In genomic region chr15:70098170-70098460, GRCh38 we compare ENCODE assay signal across 8 cellular contexts. TPM values are rescaled to one million over a fixed set of nuclear protein-coding genes. Genes with fewer than 3 reads are reported as not detected.
DNase-seq lines count a peak whose midpoint lies in the region; ATAC-seq, FAIRE-seq and TF ChIP-seq lines count a peak whose summit lies in the region.

No MANE protein-coding gene starts in this region.

- peaks cover 40% of the 10 kb centered on the region for H3K27me3 Mint-ChIP-seq in GM23338 (ENCODE audit: insufficient read depth, low read depth, poor library complexity)

- H3K9me3 ChIP-seq in SK-N-MC (ENCODE audit: low read depth, low read length) (no peaks in the 10 kb centered on the region), esophagus (ENCODE audit: control insufficient read depth in 2 of 2, insufficient read depth in 1 of 2, low read depth in 1 of 2, low read length in 1 of 2) (no peaks in the 10 kb centered on the region)

- ATAC-seq in GM23338 (no peak), GM21576 (IDR thresholded peaks at IDR 0.05; ENCODE audit: unreplicated experiment) (no peak)

- no peak for FAIRE-seq in HTR-8/SVneo (lab: Jason Lieb, UNC)

- no peak for DNase-seq in GM23338 (ENCODE audit: low spot score)
- no peak for DNase-seq in SK-N-MC (ENCODE audit: low read depth, low spot score)
- DNase-seq in retinal pigment epithelial cell (ENCODE audit: low read depth): peak; percentile 21
- DNase-seq in HTR-8/SVneo (ENCODE audit: insufficient read length, low spot score): no peak
- no peak for DNase-seq in NOMO-1 treated with DMSO at 0.1 percent for 48 hours (lab: John Stamatoyannopoulos, UW; ENCODE audit: unreplicated experiment)
- DNase-seq in SKM-1 treated with dmso at 0.1 percent for 144 hours (lab: John Stamatoyannopoulos, UW; ENCODE audit: unreplicated experiment): no peak

- H3K79me2 ChIP-seq in GM23338 (replicated peaks; ENCODE audit: insufficient read depth): peaks cover 22% of the 10 kb centered on the region

- H3K4me3 ChIP-seq in GM23338 (peak overlapping the region; percentile 63), SK-N-MC (peak overlapping the region; percentile 99), esophagus (ENCODE audit: low read depth in 1 of 2, low read length in 2 of 2) (peak overlapping the region in 1 of 2 donors; percentile 70), retinal pigment epithelial cell (ENCODE audit: low read length) (peak overlapping the region; percentile 30)

- peaks cover 40% of the 10 kb centered on the region for H3K27me3 ChIP-seq in GM23338 (ENCODE audit: insufficient read depth)
- H3K27me3 ChIP-seq in esophagus (ENCODE audit: control insufficient read depth in 1 of 2, insufficient read depth in 2 of 2, low read length in 2 of 2): no peaks in the 10 kb centered on the region

- peaks cover 3% of the 10 kb centered on the region; the same call in 1 of the 3 replicates for H3K9me3 Mint-ChIP-seq in GM23338

- H3K4me1 Mint-ChIP-seq in GM23338: peaks cover 36% of the 10 kb centered on the region

- H3K27ac Mint-ChIP-seq in GM23338: peak overlapping the region; percentile 65; the same call in 1 of the 2 replicates

- H3K27ac ChIP-seq in GM23338 (ENCODE audit: low read depth) (no peak overlapping the region), SK-N-MC (peak overlapping the region; percentile 75), esophagus (ENCODE audit: low read depth in 2 of 2, low read length in 1 of 2) (peak overlapping the region; percentile 91 to 94)

- H3K9me2 ChIP-seq in GM23338 (ENCODE audit: insufficient read depth): no peaks in the 10 kb centered on the region

- H3K4me2 ChIP-seq in GM23338: peak overlapping the region; percentile 81

- peaks cover 28% of the 10 kb centered on the region for H3K4me1 ChIP-seq in GM23338 (ENCODE audit: insufficient read depth)
- H3K4me1 ChIP-seq in esophagus (ENCODE audit: control insufficient read depth in 2 of 2, insufficient read depth in 2 of 2, low read length in 1 of 2): peaks cover 2 to 10% of the 10 kb centered on the region in 2 donors

- H3F3A ChIP-seq in GM23338 (replicated peaks; ENCODE audit: low read depth): peaks cover 7% of the 10 kb centered on the region; the same call in 1 of the 2 replicates

- 0 out of 4 replicates have a peak, but pooled peaks of 1 of the 2 experiments have one; percentile 6 for TF ChIP-seq CTCF in GM23338 (conservative IDR thresholded peaks at IDR 0.05; ENCODE audit: low read depth in 2 of 2)
- TF ChIP-seq CTCF in retinal pigment epithelial cell (conservative IDR thresholded peaks at IDR 0.05; ENCODE audit: low read depth, low read length): no peak

- 1 to 2% methylated on average over 7 of the region's 7 CpGs for WGBS in esophagus, 2 donors

- H3K36me3 Mint-ChIP-seq in GM23338 (ENCODE audit: low read depth): peaks cover 13% of the 10 kb centered on the region

- H2AFZ ChIP-seq in GM23338: no peak overlapping the region

- H3K36me3 ChIP-seq in GM23338 (ENCODE audit: insufficient read depth): no peaks in the 10 kb centered on the region
- peaks cover 21% of the 10 kb centered on the region for H3K36me3 ChIP-seq in SK-N-MC (ENCODE audit: insufficient read depth, low read length)
- no peaks in the 10 kb centered on the region for H3K36me3 ChIP-seq in esophagus (ENCODE audit: control insufficient read depth in 2 of 2, insufficient read depth in 2 of 2, low read length in 1 of 2)

- peak overlapping the region; percentile 94 for H3K9ac ChIP-seq in SK-N-MC (ENCODE audit: insufficient read length)

- peaks cover 8% of the 10 kb centered on the region; the same call in 1 of the 2 replicates for H4K20me1 ChIP-seq in GM23338 (replicated peaks; ENCODE audit: insufficient read depth)

- H3K4me3 Mint-ChIP-seq in GM23338: peak overlapping the region; percentile 96

TF ChIP-seq in GM23338, 12 proteins besides CTCF, POLR2A, EP300 and RAD21:
- TF ChIP-seq CREB1 (CRISPR knock-in tag; IDR thresholded peaks at IDR 0.05; ENCODE audit: low read depth) (no peak), POLR2AphosphoS5 (IDR thresholded peaks at IDR 0.05; ENCODE audit: low read depth) (no peak)

RNA-seq across cellular contexts. Expression of gene TLE3, which starts 0.4 kb away (rescaled TPM):
- 55.7 and 79.5 TPM in 2 replicates for total RNA-seq in GM23338 (2014; rRNA removed; shearing (Covaris generic))
- polyA plus RNA-seq in GM23338 (2016; fragmentation: Nextera tagmentation; extraction: Ambion mirVana): 9.2 and 10.4 TPM in 2 replicates
- polyA plus RNA-seq in esophagus: 10 to 100 TPM; 33.1 to 43.9 TPM
